In the genomic region with DNA sequence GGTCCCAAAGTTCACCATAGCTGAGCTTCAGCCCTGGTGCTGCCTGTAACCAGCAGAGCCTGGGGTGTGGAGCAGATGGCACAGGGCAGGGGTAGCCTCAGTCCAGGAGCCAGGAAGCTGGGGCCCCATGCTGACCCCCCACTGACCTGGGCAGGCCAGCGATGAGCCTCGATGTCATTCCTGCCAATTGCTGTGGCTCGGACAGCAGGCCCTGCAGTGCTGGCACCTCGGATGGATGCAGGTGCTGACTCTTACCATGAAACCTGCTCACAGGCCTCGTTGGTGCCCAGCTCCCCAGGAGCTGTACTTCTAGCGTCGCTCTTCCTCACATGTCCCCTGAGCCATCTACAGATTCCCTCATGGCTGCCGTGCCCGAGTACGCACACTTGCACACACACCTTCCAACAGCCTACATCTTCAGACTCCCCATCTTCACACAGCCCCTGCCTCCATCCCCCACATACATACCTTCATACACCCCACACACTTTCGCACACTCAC, we compare ENCODE assay signal across 1 cellular context.
TF ChIP-seq lines count a peak whose summit lies in the region.

No MANE protein-coding gene starts in this region.

TF ChIP-seq in GM23338, 12 proteins besides CTCF, POLR2A, EP300 and RAD21:
- TF ChIP-seq POLR2AphosphoS5 (IDR thresholded peaks at IDR 0.05; ENCODE audit: low read depth) (no peak), STAT1 (IDR thresholded peaks at IDR 0.05; ENCODE audit: unreplicated experiment) (no peak), ZNF331 (CRISPR knock-in tag; IDR thresholded peaks at IDR 0.05; ENCODE audit: low read depth) (no peak), EZH2phosphoT487 (IDR thresholded peaks at IDR 0.05; ENCODE audit: unreplicated experiment) (no peak)
- TF ChIP-seq, protein P1, sequence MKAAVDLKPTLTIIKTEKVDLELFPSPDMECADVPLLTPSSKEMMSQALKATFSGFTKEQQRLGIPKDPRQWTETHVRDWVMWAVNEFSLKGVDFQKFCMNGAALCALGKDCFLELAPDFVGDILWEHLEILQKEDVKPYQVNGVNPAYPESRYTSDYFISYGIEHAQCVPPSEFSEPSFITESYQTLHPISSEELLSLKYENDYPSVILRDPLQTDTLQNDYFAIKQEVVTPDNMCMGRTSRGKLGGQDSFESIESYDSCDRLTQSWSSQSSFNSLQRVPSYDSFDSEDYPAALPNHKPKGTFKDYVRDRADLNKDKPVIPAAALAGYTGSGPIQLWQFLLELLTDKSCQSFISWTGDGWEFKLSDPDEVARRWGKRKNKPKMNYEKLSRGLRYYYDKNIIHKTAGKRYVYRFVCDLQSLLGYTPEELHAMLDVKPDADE (IDR thresholded peaks at IDR 0.05) = no peak
- TF ChIP-seq, protein P2, sequence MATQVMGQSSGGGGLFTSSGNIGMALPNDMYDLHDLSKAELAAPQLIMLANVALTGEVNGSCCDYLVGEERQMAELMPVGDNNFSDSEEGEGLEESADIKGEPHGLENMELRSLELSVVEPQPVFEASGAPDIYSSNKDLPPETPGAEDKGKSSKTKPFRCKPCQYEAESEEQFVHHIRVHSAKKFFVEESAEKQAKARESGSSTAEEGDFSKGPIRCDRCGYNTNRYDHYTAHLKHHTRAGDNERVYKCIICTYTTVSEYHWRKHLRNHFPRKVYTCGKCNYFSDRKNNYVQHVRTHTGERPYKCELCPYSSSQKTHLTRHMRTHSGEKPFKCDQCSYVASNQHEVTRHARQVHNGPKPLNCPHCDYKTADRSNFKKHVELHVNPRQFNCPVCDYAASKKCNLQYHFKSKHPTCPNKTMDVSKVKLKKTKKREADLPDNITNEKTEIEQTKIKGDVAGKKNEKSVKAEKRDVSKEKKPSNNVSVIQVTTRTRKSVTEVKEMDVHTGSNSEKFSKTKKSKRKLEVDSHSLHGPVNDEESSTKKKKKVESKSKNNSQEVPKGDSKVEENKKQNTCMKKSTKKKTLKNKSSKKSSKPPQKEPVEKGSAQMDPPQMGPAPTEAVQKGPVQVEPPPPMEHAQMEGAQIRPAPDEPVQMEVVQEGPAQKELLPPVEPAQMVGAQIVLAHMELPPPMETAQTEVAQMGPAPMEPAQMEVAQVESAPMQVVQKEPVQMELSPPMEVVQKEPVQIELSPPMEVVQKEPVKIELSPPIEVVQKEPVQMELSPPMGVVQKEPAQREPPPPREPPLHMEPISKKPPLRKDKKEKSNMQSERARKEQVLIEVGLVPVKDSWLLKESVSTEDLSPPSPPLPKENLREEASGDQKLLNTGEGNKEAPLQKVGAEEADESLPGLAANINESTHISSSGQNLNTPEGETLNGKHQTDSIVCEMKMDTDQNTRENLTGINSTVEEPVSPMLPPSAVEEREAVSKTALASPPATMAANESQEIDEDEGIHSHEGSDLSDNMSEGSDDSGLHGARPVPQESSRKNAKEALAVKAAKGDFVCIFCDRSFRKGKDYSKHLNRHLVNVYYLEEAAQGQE (IDR thresholded peaks at IDR 0.05; ENCODE audit: unreplicated experiment) = no peak
- TF ChIP-seq, protein P3, sequence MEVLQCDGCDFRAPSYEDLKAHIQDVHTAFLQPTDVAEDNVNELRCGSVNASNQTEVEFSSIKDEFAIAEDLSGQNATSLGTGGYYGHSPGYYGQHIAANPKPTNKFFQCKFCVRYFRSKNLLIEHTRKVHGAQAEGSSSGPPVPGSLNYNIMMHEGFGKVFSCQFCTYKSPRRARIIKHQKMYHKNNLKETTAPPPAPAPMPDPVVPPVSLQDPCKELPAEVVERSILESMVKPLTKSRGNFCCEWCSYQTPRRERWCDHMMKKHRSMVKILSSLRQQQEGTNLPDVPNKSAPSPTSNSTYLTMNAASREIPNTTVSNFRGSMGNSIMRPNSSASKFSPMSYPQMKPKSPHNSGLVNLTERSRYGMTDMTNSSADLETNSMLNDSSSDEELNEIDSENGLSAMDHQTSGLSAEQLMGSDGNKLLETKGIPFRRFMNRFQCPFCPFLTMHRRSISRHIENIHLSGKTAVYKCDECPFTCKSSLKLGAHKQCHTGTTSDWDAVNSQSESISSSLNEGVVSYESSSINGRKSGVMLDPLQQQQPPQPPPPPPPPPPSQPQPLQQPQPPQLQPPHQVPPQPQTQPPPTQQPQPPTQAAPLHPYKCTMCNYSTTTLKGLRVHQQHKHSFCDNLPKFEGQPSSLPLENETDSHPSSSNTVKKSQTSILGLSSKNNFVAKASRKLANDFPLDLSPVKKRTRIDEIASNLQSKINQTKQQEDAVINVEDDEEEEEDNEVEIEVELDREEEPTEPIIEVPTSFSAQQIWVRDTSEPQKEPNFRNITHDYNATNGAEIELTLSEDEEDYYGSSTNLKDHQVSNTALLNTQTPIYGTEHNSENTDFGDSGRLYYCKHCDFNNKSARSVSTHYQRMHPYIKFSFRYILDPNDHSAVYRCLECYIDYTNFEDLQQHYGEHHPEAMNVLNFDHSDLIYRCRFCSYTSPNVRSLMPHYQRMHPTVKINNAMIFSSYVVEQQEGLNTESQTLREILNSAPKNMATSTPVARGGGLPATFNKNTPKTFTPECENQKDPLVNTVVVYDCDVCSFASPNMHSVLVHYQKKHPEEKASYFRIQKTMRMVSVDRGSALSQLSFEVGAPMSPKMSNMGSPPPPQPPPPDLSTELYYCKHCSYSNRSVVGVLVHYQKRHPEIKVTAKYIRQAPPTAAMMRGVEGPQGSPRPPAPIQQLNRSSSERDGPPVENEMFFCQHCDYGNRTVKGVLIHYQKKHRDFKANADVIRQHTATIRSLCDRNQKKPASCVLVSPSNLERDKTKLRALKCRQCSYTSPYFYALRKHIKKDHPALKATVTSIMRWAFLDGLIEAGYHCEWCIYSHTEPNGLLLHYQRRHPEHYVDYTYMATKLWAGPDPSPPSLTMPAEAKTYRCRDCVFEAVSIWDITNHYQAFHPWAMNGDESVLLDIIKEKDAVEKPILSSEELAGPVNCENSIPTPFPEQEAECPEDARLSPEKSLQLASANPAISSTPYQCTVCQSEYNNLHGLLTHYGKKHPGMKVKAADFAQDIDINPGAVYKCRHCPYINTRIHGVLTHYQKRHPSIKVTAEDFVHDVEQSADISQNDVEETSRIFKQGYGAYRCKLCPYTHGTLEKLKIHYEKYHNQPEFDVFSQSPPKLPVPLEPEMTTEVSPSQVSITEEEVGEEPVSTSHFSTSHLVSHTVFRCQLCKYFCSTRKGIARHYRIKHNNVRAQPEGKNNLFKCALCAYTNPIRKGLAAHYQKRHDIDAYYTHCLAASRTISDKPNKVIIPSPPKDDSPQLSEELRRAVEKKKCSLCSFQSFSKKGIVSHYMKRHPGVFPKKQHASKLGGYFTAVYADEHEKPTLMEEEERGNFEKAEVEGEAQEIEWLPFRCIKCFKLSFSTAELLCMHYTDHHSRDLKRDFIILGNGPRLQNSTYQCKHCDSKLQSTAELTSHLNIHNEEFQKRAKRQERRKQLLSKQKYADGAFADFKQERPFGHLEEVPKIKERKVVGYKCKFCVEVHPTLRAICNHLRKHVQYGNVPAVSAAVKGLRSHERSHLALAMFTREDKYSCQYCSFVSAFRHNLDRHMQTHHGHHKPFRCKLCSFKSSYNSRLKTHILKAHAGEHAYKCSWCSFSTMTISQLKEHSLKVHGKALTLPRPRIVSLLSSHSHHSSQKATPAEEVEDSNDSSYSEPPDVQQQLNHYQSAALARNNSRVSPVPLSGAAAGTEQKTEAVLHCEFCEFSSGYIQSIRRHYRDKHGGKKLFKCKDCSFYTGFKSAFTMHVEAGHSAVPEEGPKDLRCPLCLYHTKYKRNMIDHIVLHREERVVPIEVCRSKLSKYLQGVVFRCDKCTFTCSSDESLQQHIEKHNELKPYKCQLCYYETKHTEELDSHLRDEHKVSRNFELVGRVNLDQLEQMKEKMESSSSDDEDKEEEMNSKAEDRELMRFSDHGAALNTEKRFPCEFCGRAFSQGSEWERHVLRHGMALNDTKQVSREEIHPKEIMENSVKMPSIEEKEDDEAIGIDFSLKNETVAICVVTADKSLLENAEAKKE (CRISPR knock-in tag; IDR thresholded peaks at IDR 0.05) = no peak
TF ChIP-seq in GM23338: peak in this region for 0.
